ENCODE assay signal across 27 cellular contexts in the genomic region with DNA sequence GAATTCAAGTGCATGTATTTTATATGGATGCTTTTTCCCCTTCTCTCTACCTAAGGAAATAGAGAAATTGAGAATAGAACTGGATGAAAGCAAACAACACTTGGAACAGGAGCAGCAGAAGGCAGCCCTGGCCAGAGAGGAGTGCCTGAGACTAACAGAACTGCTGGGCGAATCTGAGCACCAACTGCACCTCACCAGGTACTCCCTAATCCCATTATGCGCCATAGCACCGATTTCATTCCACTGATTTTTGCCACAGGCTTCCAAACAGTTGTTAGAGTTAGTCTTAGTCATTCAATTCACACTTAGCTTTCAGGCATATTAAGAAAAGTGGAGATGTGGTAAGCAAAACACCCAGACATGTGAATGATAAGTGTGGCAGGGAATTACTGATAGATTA.
"Had no signal": no experiment of that assay in that cellular context is flagged by ENCODE, and none has a peak within 500 bp of the region (broad histone marks: within the 10 kb centered on the region; RNA-seq: fewer than 3 reads in every experiment).

No MANE protein-coding gene starts in this region.

- DNase-seq: activated CD4-positive, alpha-beta memory T cell treated with anti-CD3 and anti-CD28 coated beads for 36 hours; activated CD4-positive, alpha-beta T cell treated with anti-CD3 and anti-CD28 coated beads for 48 hours; activated CD8-positive, alpha-beta memory T cell treated with anti-CD3 and anti-CD28 coated beads, Interleukin-2, amount 50 U/mL, for 4 hours; activated effector memory CD4-positive, alpha-beta T cell treated with anti-CD3 and anti-CD28 coated beads, Interleukin-2, amount 50 U/mL, for 16 hours; activated naive CD4-positive, alpha-beta T cell treated with anti-CD3 and anti-CD28 coated beads for 36 hours; activated naive CD8-positive, alpha-beta T cell treated with anti-CD3 and anti-CD28 coated beads for 36 hours; activated T-cell treated with anti-CD3 and anti-CD28 coated beads, Interleukin-2, amount 50 U/mL, for 1 hour; adrenal gland; aorta; body of pancreas; effector CD4-positive, alpha-beta T cell; head of caudate nucleus; hippocampal formation; mesenchymal stem cell; natural killer cell; stimulated activated CD4-positive, alpha-beta T cell treated with anti-CD3 and anti-CD28 coated beads, Interleukin-1b, Interleukin-23, amount 100 ng/mL, for 48 hours; stimulated activated CD4-positive, alpha-beta T cell treated with anti-CD3 and anti-CD28 coated beads, Interleukin-4, amount 100 ng/mL, for 4 hours; stimulated activated CD8-positive, alpha-beta memory T cell treated with anti-CD3 and anti-CD28 coated beads, Interleukin-4, amount 100 ng/mL, for 48 hours; stimulated activated naive CD8-positive, alpha-beta T cell treated with anti-CD3 and anti-CD28 coated beads, Interleukin-15, amount 100 ng/mL, for 72 hours; upper lobe of left lung had no signal

- H3K4me3 Mint-ChIP-seq: activated CD4-positive, alpha-beta memory T cell treated with anti-CD3 and anti-CD28 coated beads for 36 hours; activated naive CD4-positive, alpha-beta T cell treated with anti-CD3 and anti-CD28 coated beads for 36 hours; activated naive CD8-positive, alpha-beta T cell treated with anti-CD3 and anti-CD28 coated beads for 36 hours; activated T-helper 1 cell treated with anti-CD3 and anti-CD28 coated beads, Interleukin-12 subunit alpha, Interleukin-12 subunit beta, Interleukin-2, Interleukin-4 antibody, amounts not matched to agents 30 ng/mL and 10 ng/mL and 1 ng/mL, durations not matched to agents 14 hours and 24 hours and 36 hours; dendritic cell treated with granulocyte-macrophage colony-stimulating factor and Interleukin-4, amounts not matched to agents 40 ng/mL and 50 ng/mL, for 4 days; natural killer cell; stimulated activated memory B cell treated with anti-CD40 and anti-IgM and Interleukin-4, amounts not matched to agents 10 μg/mL and 1 μg/mL and 100 μg/mL, for 72 hours; stimulated activated naive CD8-positive, alpha-beta T cell treated with anti-CD3 and anti-CD28 coated beads, Interleukin-15, amount 100 ng/mL, for 72 hours had no signal

- H3K27me3 Mint-ChIP-seq: activated CD4-positive, alpha-beta memory T cell treated with anti-CD3 and anti-CD28 coated beads for 36 hours; activated naive CD8-positive, alpha-beta T cell treated with anti-CD3 and anti-CD28 coated beads for 36 hours; dendritic cell treated with granulocyte-macrophage colony-stimulating factor and Interleukin-4, amounts not matched to agents 40 ng/mL and 50 ng/mL, for 4 days; stimulated activated memory B cell treated with anti-CD40 and anti-IgM and Interleukin-4, amounts not matched to agents 10 μg/mL and 1 μg/mL and 100 μg/mL, for 72 hours; stimulated activated naive CD8-positive, alpha-beta T cell treated with anti-CD3 and anti-CD28 coated beads, Interleukin-15, amount 100 ng/mL, for 72 hours had no signal

- H3K4me1 Mint-ChIP-seq: activated naive CD8-positive, alpha-beta T cell treated with anti-CD3 and anti-CD28 coated beads for 36 hours; natural killer cell; stimulated activated memory B cell treated with anti-CD40 and anti-IgM and Interleukin-4, amounts not matched to agents 10 μg/mL and 1 μg/mL and 100 μg/mL, for 72 hours; stimulated activated naive CD8-positive, alpha-beta T cell treated with anti-CD3 and anti-CD28 coated beads, Interleukin-15, amount 100 ng/mL, for 72 hours had no signal

- H3K27ac ChIP-seq: adrenal gland, body of pancreas, cardiac muscle cell, gastroesophageal sphincter, right atrium auricular region, upper lobe of left lung had no signal

- ATAC-seq: body of pancreas; gastroesophageal sphincter; natural killer cell; stimulated activated memory B cell treated with anti-CD40 and anti-IgM and Interleukin-4, amounts not matched to agents 10 μg/mL and 1 μg/mL and 100 μg/mL, for 72 hours; stimulated activated naive CD8-positive, alpha-beta T cell treated with anti-CD3 and anti-CD28 coated beads, Interleukin-15, amount 100 ng/mL, for 72 hours had no signal

- H3K27ac Mint-ChIP-seq: activated CD4-positive, alpha-beta memory T cell treated with anti-CD3 and anti-CD28 coated beads for 36 hours; activated naive CD4-positive, alpha-beta T cell treated with anti-CD3 and anti-CD28 coated beads for 36 hours; activated naive CD8-positive, alpha-beta T cell treated with anti-CD3 and anti-CD28 coated beads for 36 hours; activated T-helper 1 cell treated with anti-CD3 and anti-CD28 coated beads, Interleukin-12 subunit alpha, Interleukin-12 subunit beta, Interleukin-2, Interleukin-4 antibody, amounts not matched to agents 30 ng/mL and 10 ng/mL and 1 ng/mL, durations not matched to agents 14 hours and 24 hours and 36 hours; dendritic cell treated with granulocyte-macrophage colony-stimulating factor and Interleukin-4, amounts not matched to agents 40 ng/mL and 50 ng/mL, for 4 days; natural killer cell; stimulated activated memory B cell treated with anti-CD40 and anti-IgM and Interleukin-4, amounts not matched to agents 10 μg/mL and 1 μg/mL and 100 μg/mL, for 72 hours; stimulated activated naive CD8-positive, alpha-beta T cell treated with anti-CD3 and anti-CD28 coated beads, Interleukin-15, amount 100 ng/mL, for 72 hours had no signal

- H3K27me3 ChIP-seq: adrenal gland, body of pancreas, cardiac muscle cell, gastroesophageal sphincter, right atrium auricular region, upper lobe of left lung had no signal

- H3K36me3 ChIP-seq: adrenal gland had no signal

- H3K4me1 ChIP-seq: adrenal gland, body of pancreas, gastroesophageal sphincter, right atrium auricular region, upper lobe of left lung had no signal

- H3K9me3 ChIP-seq: body of pancreas, gastroesophageal sphincter, upper lobe of left lung had no signal

- H3K4me3 ChIP-seq: adrenal gland, body of pancreas, cardiac muscle cell, gastroesophageal sphincter, right atrium auricular region, smooth muscle cell, upper lobe of left lung had no signal

- H3K4me2 ChIP-seq: smooth muscle cell had no signal
